Comparison of ENCODE assay signal across 1 cellular context in the genomic region with DNA sequence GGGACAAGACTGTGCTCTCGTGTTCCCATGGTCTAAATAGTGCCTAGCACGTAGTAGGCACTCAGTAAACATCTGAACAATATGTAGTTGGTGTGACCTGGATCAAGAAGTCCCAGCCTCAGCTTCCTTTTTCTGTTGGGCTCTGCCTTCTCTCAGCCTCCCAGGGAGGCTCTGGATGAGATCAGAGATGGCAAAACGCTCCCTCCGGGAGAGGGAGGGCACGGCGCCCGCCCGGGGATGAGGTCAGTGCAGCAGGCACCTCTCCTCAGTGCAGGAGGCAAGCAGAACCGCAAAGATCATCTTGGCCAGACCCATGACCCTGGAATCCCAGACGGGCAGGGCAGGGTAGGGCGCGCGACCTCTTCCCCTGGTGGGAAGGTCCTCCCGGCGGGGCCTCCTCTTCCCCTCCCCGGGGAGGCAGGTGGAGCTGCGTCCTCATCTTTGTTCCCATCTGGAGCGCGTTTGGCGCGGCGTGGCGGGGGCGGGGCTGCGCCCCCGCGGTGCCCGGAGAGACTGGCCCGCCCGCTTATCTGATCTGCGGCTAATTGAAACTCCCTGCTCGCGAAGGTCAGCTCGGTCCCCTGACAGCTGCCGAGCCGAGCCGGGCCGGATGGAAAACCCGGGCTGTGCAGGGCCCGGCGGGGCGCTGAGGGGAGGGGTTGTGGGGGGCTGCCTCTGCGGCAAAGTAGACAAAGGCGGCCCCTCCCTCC.
TF ChIP-seq lines count a peak whose summit lies in the region.

No MANE protein-coding gene starts in this region.

TF ChIP-seq in WTC11, 78 proteins besides CTCF, POLR2A, EP300 and RAD21 (continued from another document):
- TF ChIP-seq KAT7 (CRISPR knock-in tag; IDR thresholded peaks at IDR 0.05; ENCODE audit: borderline replicate concordance) (no peak), FOXJ3 (CRISPR knock-in tag; IDR thresholded peaks at IDR 0.05; ENCODE audit: borderline replicate concordance) (no peak), MXD4 (CRISPR knock-in tag; IDR thresholded peaks at IDR 0.05; ENCODE audit: borderline replicate concordance) (no peak), NFE2L1 (CRISPR knock-in tag; IDR thresholded peaks at IDR 0.05) (no peak)
- TF ChIP-seq, protein P1, sequence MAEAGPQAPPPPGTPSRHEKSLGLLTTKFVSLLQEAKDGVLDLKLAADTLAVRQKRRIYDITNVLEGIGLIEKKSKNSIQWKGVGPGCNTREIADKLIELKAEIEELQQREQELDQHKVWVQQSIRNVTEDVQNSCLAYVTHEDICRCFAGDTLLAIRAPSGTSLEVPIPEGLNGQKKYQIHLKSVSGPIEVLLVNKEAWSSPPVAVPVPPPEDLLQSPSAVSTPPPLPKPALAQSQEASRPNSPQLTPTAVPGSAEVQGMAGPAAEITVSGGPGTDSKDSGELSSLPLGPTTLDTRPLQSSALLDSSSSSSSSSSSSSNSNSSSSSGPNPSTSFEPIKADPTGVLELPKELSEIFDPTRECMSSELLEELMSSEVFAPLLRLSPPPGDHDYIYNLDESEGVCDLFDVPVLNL (CRISPR knock-in tag; IDR thresholded peaks at IDR 0.05; ENCODE audit: borderline replicate concordance, low read depth): no peak
- TF ChIP-seq, protein P2, sequence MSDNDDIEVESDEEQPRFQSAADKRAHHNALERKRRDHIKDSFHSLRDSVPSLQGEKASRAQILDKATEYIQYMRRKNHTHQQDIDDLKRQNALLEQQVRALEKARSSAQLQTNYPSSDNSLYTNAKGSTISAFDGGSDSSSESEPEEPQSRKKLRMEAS (CRISPR knock-in tag; IDR thresholded peaks at IDR 0.05): peak; percentile 41; the same call in 1 of the 2 replicates
- TF ChIP-seq, protein P3, sequence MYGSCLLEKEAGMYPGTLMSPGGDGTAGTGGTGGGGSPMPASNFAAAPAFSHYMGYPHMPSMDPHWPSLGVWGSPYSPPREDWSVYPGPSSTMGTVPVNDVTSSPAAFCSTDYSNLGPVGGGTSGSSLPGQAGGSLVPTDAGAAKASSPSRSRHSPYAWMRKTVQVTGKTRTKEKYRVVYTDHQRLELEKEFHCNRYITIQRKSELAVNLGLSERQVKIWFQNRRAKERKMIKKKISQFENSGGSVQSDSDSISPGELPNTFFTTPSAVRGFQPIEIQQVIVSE (CRISPR knock-in tag; IDR thresholded peaks at IDR 0.05; ENCODE audit: borderline replicate concordance): no peak
- TF ChIP-seq, protein P4, sequence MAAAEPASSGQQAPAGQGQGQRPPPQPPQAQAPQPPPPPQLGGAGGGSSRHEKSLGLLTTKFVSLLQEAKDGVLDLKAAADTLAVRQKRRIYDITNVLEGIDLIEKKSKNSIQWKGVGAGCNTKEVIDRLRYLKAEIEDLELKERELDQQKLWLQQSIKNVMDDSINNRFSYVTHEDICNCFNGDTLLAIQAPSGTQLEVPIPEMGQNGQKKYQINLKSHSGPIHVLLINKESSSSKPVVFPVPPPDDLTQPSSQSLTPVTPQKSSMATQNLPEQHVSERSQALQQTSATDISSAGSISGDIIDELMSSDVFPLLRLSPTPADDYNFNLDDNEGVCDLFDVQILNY (CRISPR knock-in tag; IDR thresholded peaks at IDR 0.05): peak; percentile 17; the same call in 1 of the 2 replicates
- TF ChIP-seq, protein P5, sequence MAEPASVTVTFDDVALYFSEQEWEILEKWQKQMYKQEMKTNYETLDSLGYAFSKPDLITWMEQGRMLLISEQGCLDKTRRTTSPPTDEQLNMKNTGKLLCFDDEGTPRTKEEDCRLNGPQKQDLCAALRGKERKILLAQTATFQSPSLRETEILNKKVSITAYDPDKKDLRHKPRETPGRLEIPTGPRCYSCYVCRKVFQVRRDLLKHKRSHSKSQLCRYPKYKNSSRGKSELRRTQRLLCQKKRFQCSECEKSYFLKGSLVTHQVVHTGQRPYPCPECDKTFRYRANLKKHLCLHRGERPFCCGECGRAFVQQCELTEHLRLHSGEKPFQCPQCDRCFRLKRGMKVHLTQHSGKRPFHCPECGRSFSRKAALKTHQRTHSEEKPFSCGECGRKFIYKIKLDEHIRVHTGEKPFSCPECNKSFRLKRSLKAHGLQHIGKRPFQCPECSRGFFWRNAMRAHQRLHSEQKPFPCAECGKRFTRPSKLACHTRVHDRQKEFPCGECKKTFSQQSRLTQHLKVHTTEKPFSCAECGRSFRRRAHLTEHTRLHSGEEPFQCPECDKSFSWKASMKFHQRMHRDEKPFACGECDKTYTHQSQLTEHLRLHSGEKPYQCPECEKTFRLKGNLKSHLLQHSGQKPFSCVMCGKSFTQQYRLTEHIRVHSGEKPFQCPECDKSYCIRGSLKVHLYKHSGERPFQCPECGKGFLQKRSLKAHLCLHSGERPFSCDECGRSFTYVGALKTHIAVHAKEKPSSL (CRISPR knock-in tag; conservative IDR thresholded peaks at IDR 0.05): no peak
